ENCODE assay signal across 8 cellular contexts in the genomic region with DNA sequence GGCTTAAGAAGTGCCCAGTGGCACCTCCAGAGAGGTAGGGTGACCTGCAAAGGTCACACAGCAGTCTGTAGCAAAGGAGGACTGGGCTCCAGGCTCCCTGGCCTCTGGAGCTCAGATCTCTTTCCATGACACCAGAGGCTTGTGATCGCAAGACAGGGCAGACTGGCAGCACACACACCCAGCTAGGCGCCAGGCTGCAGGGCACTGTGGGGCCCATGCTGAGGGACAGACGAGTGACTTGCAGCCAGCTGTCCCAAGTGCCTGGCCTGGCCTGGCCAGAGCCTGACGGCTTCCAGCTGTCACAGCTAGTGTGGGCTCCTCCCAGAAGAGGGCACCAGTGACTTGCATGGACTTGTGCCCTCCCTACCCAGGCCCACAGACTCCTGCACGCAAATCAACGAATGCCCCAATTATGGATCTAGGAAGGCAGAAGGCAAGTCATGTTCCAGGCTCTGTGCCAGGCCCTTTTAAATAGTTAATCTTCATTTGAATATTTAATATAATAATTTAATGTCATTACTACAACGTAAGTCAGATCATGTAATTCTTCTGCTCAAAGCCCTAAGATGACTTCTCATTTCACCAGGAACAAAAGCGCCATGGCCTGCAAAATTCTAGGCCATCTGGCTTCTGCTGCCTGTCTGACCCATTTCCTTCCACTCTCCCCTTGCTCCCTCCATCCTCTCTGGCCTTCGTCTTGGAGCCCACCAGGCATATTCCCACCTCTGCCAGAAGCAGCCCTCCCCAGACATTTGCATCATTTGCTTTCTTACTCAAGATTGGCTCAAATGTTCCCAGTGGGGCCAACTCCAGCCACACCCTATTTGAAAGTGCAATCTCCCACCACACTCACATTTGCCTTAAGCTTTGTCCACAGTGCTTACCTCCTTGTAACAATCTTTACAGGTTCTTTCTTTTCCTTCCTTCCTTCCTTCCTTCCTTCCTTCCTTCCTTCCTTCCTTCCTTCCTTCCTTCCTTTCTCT. TPM values are rescaled to one million over a fixed set of nuclear protein-coding genes. Genes with fewer than 3 reads are reported as not detected.
DNase-seq lines count a peak whose midpoint lies in the region; ATAC-seq, FAIRE-seq and TF ChIP-seq lines count a peak whose summit lies in the region.

No MANE protein-coding gene starts in this region.

- peak; percentile 51 for FAIRE-seq in keratinocyte (lab: Jason Lieb, UNC)

- peaks cover 4% of the 10 kb centered on the region for H3K27me3 Mint-ChIP-seq in HFFc6 (ENCODE audit: insufficient read depth)

- dilution Hi-C loops in keratinocyte (cut with MboI; ENCODE audit: extremely low pct_ligation_motif_present, low sequenced_read_pairs), result no loop called here

- no peaks in the 10 kb centered on the region for H4K20me1 ChIP-seq in keratinocyte (ENCODE audit: control insufficient read depth, extremely low read depth, insufficient read depth, low read length)

- H3K9me3 ChIP-seq in A673 (ENCODE audit: low read depth, low read length, poor library complexity, severe bottlenecking) (no peaks in the 10 kb centered on the region), keratinocyte (ENCODE audit: control insufficient read depth, low read depth, low read length) (no peaks in the 10 kb centered on the region)

- H3K4me3 ChIP-seq in A673 (ENCODE audit: low read depth, low read length, poor library complexity, severe bottlenecking) (no peak overlapping the region), WI38 (ENCODE audit: low read depth, low read length) (no peak overlapping the region), keratinocyte (ENCODE audit: control insufficient read depth in 2 of 3, extremely low read depth in 1 of 3, insufficient read depth in 2 of 3, low read depth in 1 of 3, low read length in 3 of 3) (no peak overlapping the region)

- H3K27me3 ChIP-seq in A673 (replicated peaks; ENCODE audit: insufficient read depth, low read depth, low read length, poor library complexity) (no peaks in the 10 kb centered on the region), keratinocyte (ENCODE audit: control insufficient read depth, extremely low read depth, insufficient read depth, low read length) (peaks cover 7% of the 10 kb centered on the region)

- intact Hi-C loops in A673 (cut with micrococcal nuclease; ENCODE audit: unreplicated experiment), result no loop called here

- peaks cover 36% of the 10 kb centered on the region for H3K4me1 Mint-ChIP-seq in HFFc6 (ENCODE audit: low read depth)

- H3K79me2 ChIP-seq in keratinocyte (ENCODE audit: control insufficient read depth, insufficient read depth, low read length), result no peaks in the 10 kb centered on the region

- H3K4me2 ChIP-seq in keratinocyte (ENCODE audit: control insufficient read depth, extremely low read depth, insufficient read depth, low read depth, low read length), result no peak overlapping the region

- H3K27ac ChIP-seq in A673 (ENCODE audit: low read depth, low read length, poor library complexity, severe bottlenecking) (no peak overlapping the region), keratinocyte (ENCODE audit: control insufficient read depth, insufficient read depth, low read length) (no peak overlapping the region)

- no peak overlapping the region for H3K9ac ChIP-seq in keratinocyte (ENCODE audit: control insufficient read depth, extremely low read depth, insufficient read depth, low read length)

- H3K4me1 ChIP-seq in A673 (ENCODE audit: insufficient read depth, low read length, poor library complexity, severe bottlenecking), result peaks cover 4% of the 10 kb centered on the region
- H3K4me1 ChIP-seq in keratinocyte (ENCODE audit: control insufficient read depth, extremely low read depth, insufficient read depth, low read length), result no peaks in the 10 kb centered on the region

- no peak overlapping the region for H3K4me3 Mint-ChIP-seq in HFFc6

- no peaks in the 10 kb centered on the region for H3K36me3 ChIP-seq in A673 (ENCODE audit: insufficient read depth, low read length, poor library complexity, severe bottlenecking)
- no peaks in the 10 kb centered on the region for H3K36me3 ChIP-seq in keratinocyte (ENCODE audit: control insufficient read depth in 2 of 2, extremely low read depth in 1 of 2, insufficient read depth in 2 of 2, low read length in 2 of 2)

- no TSS peak for BruUV-seq in A673 (replicated peaks; lab: Mats Ljungman, UMichigan)

- no peaks in the 10 kb centered on the region for H3K36me3 Mint-ChIP-seq in HFFc6 (ENCODE audit: low read depth)

- TF ChIP-seq CTCF in A673 (conservative IDR thresholded peaks at IDR 0.05; ENCODE audit: low read depth, low read length) (peak; percentile 33; the same call in 1 of the 2 replicates), HFFc6 (IDR thresholded peaks at IDR 0.05) (peak; percentile 62), WI38 (IDR thresholded peaks at IDR 0.05; ENCODE audit: low read depth, low read length) (0 out of 2 replicates have a peak, but pooled peaks have one; percentile 10), keratinocyte (optimal IDR thresholded peaks at IDR 0.05 in 1 of 3, IDR thresholded peaks at IDR 0.05 in 1 of 3, conservative IDR thresholded peaks at IDR 0.05 in 1 of 3; ENCODE audit: extremely low read depth in 1 of 3, insufficient read depth in 2 of 3, low read length in 3 of 3) (peak; percentile 27 to 82 (median 36))

- no peaks in the 10 kb centered on the region for H3K9me1 ChIP-seq in keratinocyte (ENCODE audit: control insufficient read depth, extremely low read depth, insufficient read depth, low read length)

- H3K27ac Mint-ChIP-seq in HFFc6, result no peak overlapping the region

- POLR2A ChIA-PET in A673 (lab: Charles Lee; ENCODE audit: low non-redundant PET), result no interaction called here

- ATAC-seq in GM21526 (IDR thresholded peaks at IDR 0.05; ENCODE audit: low FRiP score, unreplicated experiment) (no peak), HG03520 (IDR thresholded peaks at IDR 0.05; ENCODE audit: unreplicated experiment) (no peak)

- DNase-seq in A673 (ENCODE audit: low spot score) (peak; percentile 31), HFFc6 (peak; percentile 31), keratinocyte (ENCODE audit: low read depth, low spot score) (no peak), middle frontal gyrus (ENCODE audit: extremely low spot score, low spot score) (no peak)
- DNase-seq in activated CD8-positive, alpha-beta memory T cell treated with anti-CD3 and anti-CD28 coated beads for 24 hours, result no peak

- H2AFZ ChIP-seq in keratinocyte (ENCODE audit: control insufficient read depth, low read length), result peak overlapping the region; percentile 58

- no peaks in the 10 kb centered on the region for H3K9me3 Mint-ChIP-seq in HFFc6

- CTCF ChIA-PET in A673 (lab: Charles Lee), result interaction anchor here (0.6 to 1.5 kb wide), 4 partner anchors 9 to 99 kb away, joined by 3 to 10 read pairs (median 5); no protein-coding TSS in a partner anchor

RNA-seq across cellular contexts. Expression of a gene that starts 3.7 kb away (rescaled TPM):
- 8.4 and 15.7 TPM in 2 replicates for total RNA-seq in A673 (2021)
- 10 to 100 TPM; 80.9 to 89.5 (median 84.7) TPM for total RNA-seq in HFFc6 (2021; fragmentation: NEBNext Ultra II Directional; extraction: Animal tissue kit (Norgen Biotek cat#: 25700))
- polyA plus RNA-seq in keratinocyte, result 18.8 to 36.1 TPM (median 19.0 TPM) in 3 replicates
- 2.0 TPM for polyA plus RNA-seq in keratinocyte (2011; ENCODE audit: low read depth)
- polyA plus RNA-seq in keratinocyte (2011; cell fraction: cytosol; rRNA removed), result 4.6 and 13.7 TPM in 2 replicates
- 94.3 and 140 TPM in 2 replicates for polyA plus RNA-seq in keratinocyte (2011; cell fraction: nucleus; rRNA removed)
- polyA plus RNA-seq in keratinocyte (2012; ENCODE audit: low replicate concordance), result 8.8 and 25.2 TPM in 2 replicates
- 11.7 to 26.6 TPM (median 19.3 TPM) in 3 replicates for polyA minus RNA-seq in keratinocyte
- 8.2 TPM for polyA minus RNA-seq in keratinocyte (2011; cell fraction: cytosol; rRNA and poly(A)+ RNA removed)
- polyA minus RNA-seq in keratinocyte (2011; cell fraction: nucleus; rRNA and poly(A)+ RNA removed), result 32.8 and 39.4 TPM in 2 replicates

RNA-seq across cellular contexts. Expression of a gene that starts 12.7 kb away (rescaled TPM):
- not detected in 2 replicates for total RNA-seq in A673 (2021)
- under 1 TPM in 5 of 6 experiments, not detected in 1; 0.12 to 0.37 (median 0.19) TPM for total RNA-seq in HFFc6 (2021; fragmentation: NEBNext Ultra II Directional; extraction: Animal tissue kit (Norgen Biotek cat#: 25700))
- polyA plus RNA-seq in keratinocyte, result not detected in 3 replicates
- polyA plus RNA-seq in keratinocyte (2011; ENCODE audit: low read depth), result not detected
- not detected in 2 replicates for polyA plus RNA-seq in keratinocyte (2011; cell fraction: cytosol; rRNA removed)
- 0.16 TPM in 1 of 2 replicates, not detected in the other for polyA plus RNA-seq in keratinocyte (2011; cell fraction: nucleus; rRNA removed)
- polyA plus RNA-seq in keratinocyte (2012; ENCODE audit: low replicate concordance), result 0.68 TPM in 1 of 2 replicates, not detected in the other
- not detected in 3 replicates for polyA minus RNA-seq in keratinocyte
- polyA minus RNA-seq in keratinocyte (2011; cell fraction: cytosol; rRNA and poly(A)+ RNA removed), result not detected
- not detected in 2 replicates for polyA minus RNA-seq in keratinocyte (2011; cell fraction: nucleus; rRNA and poly(A)+ RNA removed)

RNA-seq across cellular contexts. Expression of a gene that starts 43.2 kb away (rescaled TPM):
- total RNA-seq in A673 (2021), result 69.2 and 83.0 TPM in 2 replicates
- 10 to 100 TPM; 46.9 to 59.4 (median 53.0) TPM for total RNA-seq in HFFc6 (2021; fragmentation: NEBNext Ultra II Directional; extraction: Animal tissue kit (Norgen Biotek cat#: 25700))
- 34.1 to 61.3 TPM (median 41.6 TPM) in 3 replicates for polyA plus RNA-seq in keratinocyte
- 11.6 TPM for polyA plus RNA-seq in keratinocyte (2011; ENCODE audit: low read depth)
- polyA plus RNA-seq in keratinocyte (2011; cell fraction: cytosol; rRNA removed), result 32.8 and 57.5 TPM in 2 replicates
- polyA plus RNA-seq in keratinocyte (2011; cell fraction: nucleus; rRNA removed), result 62.7 and 79.0 TPM in 2 replicates
- polyA plus RNA-seq in keratinocyte (2012; ENCODE audit: low replicate concordance), result 44.2 and 58.0 TPM in 2 replicates
- polyA minus RNA-seq in keratinocyte, result 48.9 to 90.2 TPM (median 64.1 TPM) in 3 replicates
- 58.1 TPM for polyA minus RNA-seq in keratinocyte (2011; cell fraction: cytosol; rRNA and poly(A)+ RNA removed)
- polyA minus RNA-seq in keratinocyte (2011; cell fraction: nucleus; rRNA and poly(A)+ RNA removed), result 20.0 and 25.8 TPM in 2 replicates

Comparison
In these comparisons a context has a peak if more than half of its experiments do, and no peak if none do; other contexts are left out.
1. DNase-seq: peak in A673 (single experiment) and HFFc6 (single experiment); none in keratinocyte (single experiment), middle frontal gyrus (single experiment) and activated CD8-positive, alpha-beta memory T cell treated with anti-CD3 and anti-CD28 coated beads for 24 hours (single experiment).
2. CTCF ChIP-seq: peak in every context shown above with its lines; median percentile 62 in HFFc6; 36 in keratinocyte; 33 in A673; 10 in WI38.